2 cellular contexts compared by ENCODE assay signal in the genomic region with DNA sequence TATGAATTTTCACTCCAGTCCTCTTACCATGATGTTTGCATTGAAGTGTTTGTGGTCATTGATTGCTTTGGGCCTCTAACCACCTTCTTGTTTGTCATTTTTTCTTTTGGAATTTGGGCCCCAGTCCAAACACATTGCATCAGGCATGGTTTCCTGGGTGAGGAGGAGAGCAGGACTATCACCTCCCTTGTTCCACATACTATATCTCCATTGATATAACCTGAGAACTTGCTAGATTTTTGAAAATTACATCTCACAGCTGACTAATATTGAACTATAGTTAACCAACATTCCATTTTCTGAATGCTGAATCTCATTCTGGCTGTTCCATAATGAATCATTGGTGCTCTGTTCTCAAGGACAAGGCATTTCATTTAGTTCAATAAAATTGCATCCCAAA.
TF ChIP-seq lines count a peak whose summit lies in the region.

No MANE protein-coding gene starts in this region.

TF ChIP-seq in SK-N-SH, 30 proteins besides CTCF, POLR2A, EP300 and RAD21 (continued from another document):
- TF ChIP-seq TEAD4 (IDR thresholded peaks at IDR 0.05; ENCODE audit: borderline replicate concordance, insufficient read depth): no peak
- no peak for TF ChIP-seq MEF2A (IDR thresholded peaks at IDR 0.05; ENCODE audit: borderline replicate concordance, low read depth)
- TF ChIP-seq SMC3 (IDR thresholded peaks at IDR 0.05; ENCODE audit: low read depth, low read length): no peak
- peak; percentile 67 for TF ChIP-seq TCF12 (IDR thresholded peaks at IDR 0.05)
- no peak for TF ChIP-seq NRF1 (IDR thresholded peaks at IDR 0.05; ENCODE audit: low read depth, low read length)
- no peak for TF ChIP-seq RFX5 (IDR thresholded peaks at IDR 0.05; ENCODE audit: low read length)
- TF ChIP-seq EZH2phosphoT487 (IDR thresholded peaks at IDR 0.05; ENCODE audit: borderline replicate concordance, low read depth): no peak
- no peak for TF ChIP-seq CHD2 (IDR thresholded peaks at IDR 0.05; ENCODE audit: low read length, partially characterized antibody)
- TF ChIP-seq RXRA (IDR thresholded peaks at IDR 0.05; ENCODE audit: borderline replicate concordance, low read depth): 0 out of 2 replicates have a peak, but pooled peaks have one; percentile 8
- TF ChIP-seq NFIC (IDR thresholded peaks at IDR 0.05; ENCODE audit: borderline replicate concordance): no peak; the same call in 1 of the 2 replicates
- TF ChIP-seq, protein P1, sequence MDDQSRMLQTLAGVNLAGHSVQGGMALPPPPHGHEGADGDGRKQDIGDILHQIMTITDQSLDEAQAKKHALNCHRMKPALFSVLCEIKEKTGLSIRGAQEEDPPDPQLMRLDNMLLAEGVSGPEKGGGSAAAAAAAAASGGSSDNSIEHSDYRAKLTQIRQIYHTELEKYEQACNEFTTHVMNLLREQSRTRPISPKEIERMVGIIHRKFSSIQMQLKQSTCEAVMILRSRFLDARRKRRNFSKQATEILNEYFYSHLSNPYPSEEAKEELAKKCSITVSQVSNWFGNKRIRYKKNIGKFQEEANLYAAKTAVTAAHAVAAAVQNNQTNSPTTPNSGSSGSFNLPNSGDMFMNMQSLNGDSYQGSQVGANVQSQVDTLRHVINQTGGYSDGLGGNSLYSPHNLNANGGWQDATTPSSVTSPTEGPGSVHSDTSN (IDR thresholded peaks at IDR 0.05): peak; percentile 49
- no peak for TF ChIP-seq SIN3A (IDR thresholded peaks at IDR 0.05; ENCODE audit: borderline replicate concordance, low read depth, low read length)
- TF ChIP-seq FOSL2 (IDR thresholded peaks at IDR 0.05; ENCODE audit: borderline replicate concordance, low read depth): peak; percentile 39; the same call in 1 of the 2 replicates
- TF ChIP-seq, protein P2, sequence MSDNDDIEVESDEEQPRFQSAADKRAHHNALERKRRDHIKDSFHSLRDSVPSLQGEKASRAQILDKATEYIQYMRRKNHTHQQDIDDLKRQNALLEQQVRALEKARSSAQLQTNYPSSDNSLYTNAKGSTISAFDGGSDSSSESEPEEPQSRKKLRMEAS (IDR thresholded peaks at IDR 0.05; ENCODE audit: low read depth): no peak
- TF ChIP-seq FOXM1 (IDR thresholded peaks at IDR 0.05; ENCODE audit: low read depth): no peak
- TF ChIP-seq, protein P3, sequence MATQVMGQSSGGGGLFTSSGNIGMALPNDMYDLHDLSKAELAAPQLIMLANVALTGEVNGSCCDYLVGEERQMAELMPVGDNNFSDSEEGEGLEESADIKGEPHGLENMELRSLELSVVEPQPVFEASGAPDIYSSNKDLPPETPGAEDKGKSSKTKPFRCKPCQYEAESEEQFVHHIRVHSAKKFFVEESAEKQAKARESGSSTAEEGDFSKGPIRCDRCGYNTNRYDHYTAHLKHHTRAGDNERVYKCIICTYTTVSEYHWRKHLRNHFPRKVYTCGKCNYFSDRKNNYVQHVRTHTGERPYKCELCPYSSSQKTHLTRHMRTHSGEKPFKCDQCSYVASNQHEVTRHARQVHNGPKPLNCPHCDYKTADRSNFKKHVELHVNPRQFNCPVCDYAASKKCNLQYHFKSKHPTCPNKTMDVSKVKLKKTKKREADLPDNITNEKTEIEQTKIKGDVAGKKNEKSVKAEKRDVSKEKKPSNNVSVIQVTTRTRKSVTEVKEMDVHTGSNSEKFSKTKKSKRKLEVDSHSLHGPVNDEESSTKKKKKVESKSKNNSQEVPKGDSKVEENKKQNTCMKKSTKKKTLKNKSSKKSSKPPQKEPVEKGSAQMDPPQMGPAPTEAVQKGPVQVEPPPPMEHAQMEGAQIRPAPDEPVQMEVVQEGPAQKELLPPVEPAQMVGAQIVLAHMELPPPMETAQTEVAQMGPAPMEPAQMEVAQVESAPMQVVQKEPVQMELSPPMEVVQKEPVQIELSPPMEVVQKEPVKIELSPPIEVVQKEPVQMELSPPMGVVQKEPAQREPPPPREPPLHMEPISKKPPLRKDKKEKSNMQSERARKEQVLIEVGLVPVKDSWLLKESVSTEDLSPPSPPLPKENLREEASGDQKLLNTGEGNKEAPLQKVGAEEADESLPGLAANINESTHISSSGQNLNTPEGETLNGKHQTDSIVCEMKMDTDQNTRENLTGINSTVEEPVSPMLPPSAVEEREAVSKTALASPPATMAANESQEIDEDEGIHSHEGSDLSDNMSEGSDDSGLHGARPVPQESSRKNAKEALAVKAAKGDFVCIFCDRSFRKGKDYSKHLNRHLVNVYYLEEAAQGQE (IDR thresholded peaks at IDR 0.05; ENCODE audit: low read depth, low read length): no peak
- TF ChIP-seq, protein P4, sequence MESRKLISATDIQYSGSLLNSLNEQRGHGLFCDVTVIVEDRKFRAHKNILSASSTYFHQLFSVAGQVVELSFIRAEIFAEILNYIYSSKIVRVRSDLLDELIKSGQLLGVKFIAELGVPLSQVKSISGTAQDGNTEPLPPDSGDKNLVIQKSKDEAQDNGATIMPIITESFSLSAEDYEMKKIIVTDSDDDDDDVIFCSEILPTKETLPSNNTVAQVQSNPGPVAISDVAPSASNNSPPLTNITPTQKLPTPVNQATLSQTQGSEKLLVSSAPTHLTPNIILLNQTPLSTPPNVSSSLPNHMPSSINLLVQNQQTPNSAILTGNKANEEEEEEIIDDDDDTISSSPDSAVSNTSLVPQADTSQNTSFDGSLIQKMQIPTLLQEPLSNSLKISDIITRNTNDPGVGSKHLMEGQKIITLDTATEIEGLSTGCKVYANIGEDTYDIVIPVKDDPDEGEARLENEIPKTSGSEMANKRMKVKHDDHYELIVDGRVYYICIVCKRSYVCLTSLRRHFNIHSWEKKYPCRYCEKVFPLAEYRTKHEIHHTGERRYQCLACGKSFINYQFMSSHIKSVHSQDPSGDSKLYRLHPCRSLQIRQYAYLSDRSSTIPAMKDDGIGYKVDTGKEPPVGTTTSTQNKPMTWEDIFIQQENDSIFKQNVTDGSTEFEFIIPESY (IDR thresholded peaks at IDR 0.05; ENCODE audit: borderline replicate concordance, low read depth): no peak
- TF ChIP-seq, protein P5, sequence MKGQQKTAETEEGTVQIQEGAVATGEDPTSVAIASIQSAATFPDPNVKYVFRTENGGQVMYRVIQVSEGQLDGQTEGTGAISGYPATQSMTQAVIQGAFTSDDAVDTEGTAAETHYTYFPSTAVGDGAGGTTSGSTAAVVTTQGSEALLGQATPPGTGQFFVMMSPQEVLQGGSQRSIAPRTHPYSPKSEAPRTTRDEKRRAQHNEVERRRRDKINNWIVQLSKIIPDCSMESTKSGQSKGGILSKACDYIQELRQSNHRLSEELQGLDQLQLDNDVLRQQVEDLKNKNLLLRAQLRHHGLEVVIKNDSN (IDR thresholded peaks at IDR 0.05; ENCODE audit: borderline replicate concordance, low read depth): no peak
- no peak for TF ChIP-seq GATA2 (CRISPR knock-in tag; IDR thresholded peaks at IDR 0.05)
- TF ChIP-seq, protein P6, sequence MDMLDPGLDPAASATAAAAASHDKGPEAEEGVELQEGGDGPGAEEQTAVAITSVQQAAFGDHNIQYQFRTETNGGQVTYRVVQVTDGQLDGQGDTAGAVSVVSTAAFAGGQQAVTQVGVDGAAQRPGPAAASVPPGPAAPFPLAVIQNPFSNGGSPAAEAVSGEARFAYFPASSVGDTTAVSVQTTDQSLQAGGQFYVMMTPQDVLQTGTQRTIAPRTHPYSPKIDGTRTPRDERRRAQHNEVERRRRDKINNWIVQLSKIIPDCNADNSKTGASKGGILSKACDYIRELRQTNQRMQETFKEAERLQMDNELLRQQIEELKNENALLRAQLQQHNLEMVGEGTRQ (IDR thresholded peaks at IDR 0.05; ENCODE audit: borderline replicate concordance, low read depth, low read length): no peak
TF ChIP-seq in SK-N-SH: peak in this region for 6.

TF ChIP-seq in GM23338, 12 proteins besides CTCF, POLR2A, EP300 and RAD21 (continued from another document):
- TF ChIP-seq, protein P7, sequence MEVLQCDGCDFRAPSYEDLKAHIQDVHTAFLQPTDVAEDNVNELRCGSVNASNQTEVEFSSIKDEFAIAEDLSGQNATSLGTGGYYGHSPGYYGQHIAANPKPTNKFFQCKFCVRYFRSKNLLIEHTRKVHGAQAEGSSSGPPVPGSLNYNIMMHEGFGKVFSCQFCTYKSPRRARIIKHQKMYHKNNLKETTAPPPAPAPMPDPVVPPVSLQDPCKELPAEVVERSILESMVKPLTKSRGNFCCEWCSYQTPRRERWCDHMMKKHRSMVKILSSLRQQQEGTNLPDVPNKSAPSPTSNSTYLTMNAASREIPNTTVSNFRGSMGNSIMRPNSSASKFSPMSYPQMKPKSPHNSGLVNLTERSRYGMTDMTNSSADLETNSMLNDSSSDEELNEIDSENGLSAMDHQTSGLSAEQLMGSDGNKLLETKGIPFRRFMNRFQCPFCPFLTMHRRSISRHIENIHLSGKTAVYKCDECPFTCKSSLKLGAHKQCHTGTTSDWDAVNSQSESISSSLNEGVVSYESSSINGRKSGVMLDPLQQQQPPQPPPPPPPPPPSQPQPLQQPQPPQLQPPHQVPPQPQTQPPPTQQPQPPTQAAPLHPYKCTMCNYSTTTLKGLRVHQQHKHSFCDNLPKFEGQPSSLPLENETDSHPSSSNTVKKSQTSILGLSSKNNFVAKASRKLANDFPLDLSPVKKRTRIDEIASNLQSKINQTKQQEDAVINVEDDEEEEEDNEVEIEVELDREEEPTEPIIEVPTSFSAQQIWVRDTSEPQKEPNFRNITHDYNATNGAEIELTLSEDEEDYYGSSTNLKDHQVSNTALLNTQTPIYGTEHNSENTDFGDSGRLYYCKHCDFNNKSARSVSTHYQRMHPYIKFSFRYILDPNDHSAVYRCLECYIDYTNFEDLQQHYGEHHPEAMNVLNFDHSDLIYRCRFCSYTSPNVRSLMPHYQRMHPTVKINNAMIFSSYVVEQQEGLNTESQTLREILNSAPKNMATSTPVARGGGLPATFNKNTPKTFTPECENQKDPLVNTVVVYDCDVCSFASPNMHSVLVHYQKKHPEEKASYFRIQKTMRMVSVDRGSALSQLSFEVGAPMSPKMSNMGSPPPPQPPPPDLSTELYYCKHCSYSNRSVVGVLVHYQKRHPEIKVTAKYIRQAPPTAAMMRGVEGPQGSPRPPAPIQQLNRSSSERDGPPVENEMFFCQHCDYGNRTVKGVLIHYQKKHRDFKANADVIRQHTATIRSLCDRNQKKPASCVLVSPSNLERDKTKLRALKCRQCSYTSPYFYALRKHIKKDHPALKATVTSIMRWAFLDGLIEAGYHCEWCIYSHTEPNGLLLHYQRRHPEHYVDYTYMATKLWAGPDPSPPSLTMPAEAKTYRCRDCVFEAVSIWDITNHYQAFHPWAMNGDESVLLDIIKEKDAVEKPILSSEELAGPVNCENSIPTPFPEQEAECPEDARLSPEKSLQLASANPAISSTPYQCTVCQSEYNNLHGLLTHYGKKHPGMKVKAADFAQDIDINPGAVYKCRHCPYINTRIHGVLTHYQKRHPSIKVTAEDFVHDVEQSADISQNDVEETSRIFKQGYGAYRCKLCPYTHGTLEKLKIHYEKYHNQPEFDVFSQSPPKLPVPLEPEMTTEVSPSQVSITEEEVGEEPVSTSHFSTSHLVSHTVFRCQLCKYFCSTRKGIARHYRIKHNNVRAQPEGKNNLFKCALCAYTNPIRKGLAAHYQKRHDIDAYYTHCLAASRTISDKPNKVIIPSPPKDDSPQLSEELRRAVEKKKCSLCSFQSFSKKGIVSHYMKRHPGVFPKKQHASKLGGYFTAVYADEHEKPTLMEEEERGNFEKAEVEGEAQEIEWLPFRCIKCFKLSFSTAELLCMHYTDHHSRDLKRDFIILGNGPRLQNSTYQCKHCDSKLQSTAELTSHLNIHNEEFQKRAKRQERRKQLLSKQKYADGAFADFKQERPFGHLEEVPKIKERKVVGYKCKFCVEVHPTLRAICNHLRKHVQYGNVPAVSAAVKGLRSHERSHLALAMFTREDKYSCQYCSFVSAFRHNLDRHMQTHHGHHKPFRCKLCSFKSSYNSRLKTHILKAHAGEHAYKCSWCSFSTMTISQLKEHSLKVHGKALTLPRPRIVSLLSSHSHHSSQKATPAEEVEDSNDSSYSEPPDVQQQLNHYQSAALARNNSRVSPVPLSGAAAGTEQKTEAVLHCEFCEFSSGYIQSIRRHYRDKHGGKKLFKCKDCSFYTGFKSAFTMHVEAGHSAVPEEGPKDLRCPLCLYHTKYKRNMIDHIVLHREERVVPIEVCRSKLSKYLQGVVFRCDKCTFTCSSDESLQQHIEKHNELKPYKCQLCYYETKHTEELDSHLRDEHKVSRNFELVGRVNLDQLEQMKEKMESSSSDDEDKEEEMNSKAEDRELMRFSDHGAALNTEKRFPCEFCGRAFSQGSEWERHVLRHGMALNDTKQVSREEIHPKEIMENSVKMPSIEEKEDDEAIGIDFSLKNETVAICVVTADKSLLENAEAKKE (CRISPR knock-in tag; IDR thresholded peaks at IDR 0.05): no peak
